18 cellular contexts compared by ENCODE assay signal in the genomic region with DNA sequence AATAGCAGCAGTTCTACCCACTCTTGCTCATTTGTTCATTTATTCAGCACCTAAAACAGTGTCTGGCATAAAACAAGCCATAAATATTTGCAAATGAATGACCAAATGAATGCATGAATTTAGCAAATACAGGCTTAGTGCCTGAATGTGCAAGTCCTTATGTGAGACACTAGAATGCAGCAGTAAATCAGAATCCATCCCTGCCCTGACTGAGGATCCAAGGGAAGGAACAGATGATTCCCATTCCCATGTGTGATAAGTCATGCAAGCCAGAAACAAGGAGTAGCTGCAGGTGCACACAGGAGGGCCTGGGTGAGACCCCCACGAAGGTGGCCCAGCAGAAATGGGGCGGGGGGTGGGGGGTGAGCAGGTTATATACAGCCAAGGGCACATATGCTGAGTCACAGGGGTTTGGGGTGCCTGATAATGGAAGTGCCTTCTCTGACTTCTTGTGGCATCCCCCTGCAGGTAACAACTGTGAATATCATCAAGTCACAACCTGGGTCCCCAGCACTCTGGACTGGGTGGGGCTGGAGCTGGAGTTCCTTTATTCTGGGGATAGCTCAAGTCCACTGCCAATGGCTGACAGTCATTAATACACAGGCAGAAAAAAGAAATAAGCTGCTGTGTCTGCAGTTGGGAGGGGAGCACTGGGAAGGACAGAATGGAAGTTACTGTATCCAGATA.
"Had no signal": no experiment of that assay in that cellular context is flagged by ENCODE, and none has a peak within 500 bp of the region (broad histone marks: within the 10 kb centered on the region; RNA-seq: fewer than 3 reads in every experiment).

No MANE protein-coding gene starts in this region.

- H3K27me3 ChIP-seq: cardiac muscle cell, gastrocnemius medialis, heart left ventricle, stomach, upper lobe of left lung had no signal

- H3K36me3 Mint-ChIP-seq: activated naive CD4-positive, alpha-beta T cell treated with anti-CD3 and anti-CD28 coated beads, Interleukin-2, amount 10 ng/mL, durations not matched to agents 7 days and 5 days; naive thymus-derived CD8-positive, alpha-beta T cell had no signal

- H3K4me3 Mint-ChIP-seq: activated CD4-positive, alpha-beta T cell treated with anti-CD3 and anti-CD28 coated beads, Interleukin-2, amount 10 ng/mL, durations not matched to agents 7 days and 5 days; activated CD8-positive, alpha-beta T cell treated with anti-CD3 and anti-CD28 coated beads, Interleukin-2, amount 10 ng/mL, durations not matched to agents 7 days and 5 days; activated naive CD4-positive, alpha-beta T cell treated with anti-CD3 and anti-CD28 coated beads, Interleukin-2, amount 10 ng/mL, durations not matched to agents 7 days and 5 days; activated T-cell treated with anti-CD3 and anti-CD28 coated beads, Interleukin-2, amount 50 U/mL, for 4 hours; effector memory CD8-positive, alpha-beta T cell; naive thymus-derived CD8-positive, alpha-beta T cell had no signal

- H3K4me3 ChIP-seq: cardiac muscle cell, gastrocnemius medialis, heart left ventricle, smooth muscle cell, stomach, upper lobe of left lung had no signal

- H3K9me3 ChIP-seq: gastrocnemius medialis, heart left ventricle, stomach, upper lobe of left lung had no signal

- DNase-seq: activated CD4-positive, alpha-beta T cell treated with anti-CD3 and anti-CD28 coated beads, Interleukin-2, amount 10 ng/mL, durations not matched to agents 7 days and 5 days; activated CD8-positive, alpha-beta memory T cell treated with anti-CD3 and anti-CD28 coated beads, Interleukin-2, amount 50 U/mL, for 4 hours; activated CD8-positive, alpha-beta T cell treated with anti-CD3 and anti-CD28 coated beads, Interleukin-2, amount 10 ng/mL, durations not matched to agents 7 days and 5 days; activated effector memory CD4-positive, alpha-beta T cell treated with Interleukin-2 at 50 U/mL for 16 hours; activated naive CD4-positive, alpha-beta T cell treated with anti-CD3 and anti-CD28 coated beads, Interleukin-2, amount 10 ng/mL, durations not matched to agents 7 days and 5 days; activated T-cell treated with anti-CD3 and anti-CD28 coated beads, Interleukin-2, amount 50 U/mL, for 4 hours; effector memory CD8-positive, alpha-beta T cell; gastrocnemius medialis; heart left ventricle; mesendoderm; naive thymus-derived CD8-positive, alpha-beta T cell; stimulated activated CD4-positive, alpha-beta T cell treated with anti-CD3 and anti-CD28 coated beads, Interleukin-4, amount 100 ng/mL, for 1 hour; stomach; upper lobe of left lung had no signal

- H3K4me1 ChIP-seq: parathyroid adenoma had no signal

- H3K4me1 Mint-ChIP-seq: activated CD4-positive, alpha-beta T cell treated with anti-CD3 and anti-CD28 coated beads, Interleukin-2, amount 10 ng/mL, durations not matched to agents 7 days and 5 days; activated naive CD4-positive, alpha-beta T cell treated with anti-CD3 and anti-CD28 coated beads, Interleukin-2, amount 10 ng/mL, durations not matched to agents 7 days and 5 days had no signal

- H3K27ac Mint-ChIP-seq: activated CD4-positive, alpha-beta T cell treated with anti-CD3 and anti-CD28 coated beads, Interleukin-2, amount 10 ng/mL, durations not matched to agents 7 days and 5 days; activated CD8-positive, alpha-beta T cell treated with anti-CD3 and anti-CD28 coated beads, Interleukin-2, amount 10 ng/mL, durations not matched to agents 7 days and 5 days; activated naive CD4-positive, alpha-beta T cell treated with anti-CD3 and anti-CD28 coated beads, Interleukin-2, amount 10 ng/mL, durations not matched to agents 7 days and 5 days; effector memory CD8-positive, alpha-beta T cell; naive thymus-derived CD8-positive, alpha-beta T cell had no signal

- H3K9me3 Mint-ChIP-seq: activated CD4-positive, alpha-beta T cell treated with anti-CD3 and anti-CD28 coated beads, Interleukin-2, amount 10 ng/mL, durations not matched to agents 7 days and 5 days; activated naive CD4-positive, alpha-beta T cell treated with anti-CD3 and anti-CD28 coated beads, Interleukin-2, amount 10 ng/mL, durations not matched to agents 7 days and 5 days; activated T-cell treated with anti-CD3 and anti-CD28 coated beads, Interleukin-2, amount 50 U/mL, for 4 hours; naive thymus-derived CD8-positive, alpha-beta T cell had no signal

- ATAC-seq: activated CD4-positive, CD25-positive, alpha-beta regulatory T cell treated with anti-CD3 and anti-CD28 coated beads, Interleukin-2, amount 50 U/mL, for 24 hours; activated CD8-positive, alpha-beta T cell treated with anti-CD3 and anti-CD28 coated beads, Interleukin-2, amount 10 ng/mL, durations not matched to agents 7 days and 5 days; activated T-cell treated with anti-CD3 and anti-CD28 coated beads, Interleukin-2, amount 50 U/mL, for 4 hours; effector memory CD8-positive, alpha-beta T cell; gastrocnemius medialis; naive thymus-derived CD8-positive, alpha-beta T cell had no signal

- H3K27me3 Mint-ChIP-seq: activated CD4-positive, alpha-beta T cell treated with anti-CD3 and anti-CD28 coated beads, Interleukin-2, amount 10 ng/mL, durations not matched to agents 7 days and 5 days; activated naive CD4-positive, alpha-beta T cell treated with anti-CD3 and anti-CD28 coated beads, Interleukin-2, amount 10 ng/mL, durations not matched to agents 7 days and 5 days; effector memory CD8-positive, alpha-beta T cell had no signal

- H3K36me3 ChIP-seq: cardiac muscle cell, gastrocnemius medialis, heart left ventricle, stomach, upper lobe of left lung had no signal

- H3K27ac ChIP-seq: cardiac muscle cell, gastrocnemius medialis, heart left ventricle, parathyroid adenoma, stomach, upper lobe of left lung had no signal
